ENCODE assay signal across 23 cellular contexts in genomic region chr3:76864375-76864774, GRCh38.
"Had no signal": no experiment of that assay in that cellular context is flagged by ENCODE, and none has a peak within 500 bp of the region (broad histone marks: within the 10 kb centered on the region; RNA-seq: fewer than 3 reads in every experiment).

No MANE protein-coding gene starts in this region.

- H3K27me3 ChIP-seq: colonic mucosa, esophagus muscularis mucosa, esophagus squamous epithelium, foreskin keratinocyte, gastrocnemius medialis, gastroesophageal sphincter, heart left ventricle, heart right ventricle had no signal

- DNase-seq: colonic mucosa; cortex of kidney; dermis blood vessel endothelial cell; dorsolateral prefrontal cortex; effector CD4-positive, alpha-beta T cell; effector CD8-positive, alpha-beta T cell; effector memory CD4-positive, alpha-beta T cell; effector memory CD8-positive, alpha-beta T cell; endodermal cell; erythroblast; esophagus squamous epithelium; foreskin fibroblast; foreskin keratinocyte; foreskin melanocyte; gastrocnemius medialis; glutamatergic neuron; head of caudate nucleus; heart left ventricle; heart right ventricle had no signal

- H3K27ac ChIP-seq: colonic mucosa, coronary artery, dorsolateral prefrontal cortex, epithelial cell of prostate, esophagus muscularis mucosa, esophagus squamous epithelium, foreskin keratinocyte, gastrocnemius medialis, gastroesophageal sphincter, heart left ventricle, heart right ventricle had no signal

- H3K9me3 ChIP-seq: colonic mucosa, esophagus muscularis mucosa, esophagus squamous epithelium, gastrocnemius medialis, gastroesophageal sphincter had no signal

- H3K36me3 ChIP-seq: colonic mucosa, esophagus muscularis mucosa, esophagus squamous epithelium, gastrocnemius medialis, gastroesophageal sphincter, heart left ventricle, heart right ventricle had no signal

- H3K4me3 ChIP-seq: colonic mucosa, coronary artery, dorsolateral prefrontal cortex, esophagus muscularis mucosa, esophagus squamous epithelium, gastrocnemius medialis, gastroesophageal sphincter, heart left ventricle, heart right ventricle had no signal
